In genomic region chr1:47911424-47911823, GRCh38 we compare ENCODE assay signal across 1 cellular context.
TF ChIP-seq lines count a peak whose summit lies in the region.

No MANE protein-coding gene starts in this region.

TF ChIP-seq in HepG2, 621 proteins besides CTCF, POLR2A, EP300 and RAD21 (continued from another document):
- TF ChIP-seq ZNF687 (CRISPR knock-in tag; IDR thresholded peaks at IDR 0.05) (peak; percentile 66), DDIT3 (CRISPR knock-in tag; IDR thresholded peaks at IDR 0.05) (no peak), PRPF4 (IDR thresholded peaks at IDR 0.05; ENCODE audit: low read depth, low read length, poor library complexity, severe bottlenecking) (peak; percentile 41), ZNF326 (CRISPR knock-in tag; IDR thresholded peaks at IDR 0.05; ENCODE audit: borderline replicate concordance) (no peak), HNF1A (IDR thresholded peaks at IDR 0.05; ENCODE audit: low read depth) (no peak), HNF1A (CRISPR knock-in tag; IDR thresholded peaks at IDR 0.05; ENCODE audit: borderline replicate concordance) (no peak), CBFB (CRISPR knock-in tag; IDR thresholded peaks at IDR 0.05) (no peak), ZNF761 (CRISPR knock-in tag; conservative IDR thresholded peaks at IDR 0.05) (no peak), CENPX (CRISPR knock-in tag; IDR thresholded peaks at IDR 0.05) (0 out of 2 replicates have a peak, but pooled peaks have one; percentile 34), ZNF451 (CRISPR knock-in tag; IDR thresholded peaks at IDR 0.05) (no peak)
